In the genomic region with DNA sequence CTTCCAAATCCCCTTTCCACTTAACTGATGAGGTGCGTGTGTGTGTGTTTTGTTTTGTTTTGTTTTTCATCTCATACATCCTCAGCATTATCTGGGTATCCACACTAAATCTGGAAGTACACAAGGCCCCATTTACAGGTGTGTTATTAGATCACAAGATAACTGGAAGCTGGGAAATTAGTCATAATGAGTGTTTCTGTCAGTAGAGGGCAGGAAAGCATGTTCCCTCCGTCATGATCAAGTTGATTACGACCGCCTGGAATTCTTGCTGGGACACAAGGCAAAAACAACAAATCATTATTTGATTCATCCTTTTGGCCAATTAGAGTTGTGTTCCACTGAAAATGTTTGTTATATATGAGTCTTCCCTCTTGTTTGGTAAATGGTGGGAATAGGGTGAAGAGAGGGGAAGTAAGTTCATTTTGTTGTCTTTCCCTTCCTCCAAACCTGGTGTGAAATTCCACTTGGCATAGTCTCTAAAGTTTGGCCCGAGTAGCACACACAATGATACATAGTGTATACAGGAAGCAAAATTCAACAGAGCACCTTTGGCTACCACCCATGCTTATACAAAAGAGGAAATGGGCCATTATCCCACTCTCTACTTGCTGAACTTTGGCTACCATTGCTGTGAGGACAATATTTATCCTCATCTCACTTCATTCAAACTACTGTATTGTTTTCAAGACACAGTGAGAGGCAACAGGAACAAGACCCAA, we compare ENCODE assay signal across 21 cellular contexts. TPM values are rescaled to one million over a fixed set of nuclear protein-coding genes. Genes with fewer than 3 reads are reported as not detected.
A peak's percentile ranks its signal among the peaks of the same experiment; 100 is the strongest.
DNase-seq lines count a peak whose midpoint lies in the region; ATAC-seq, FAIRE-seq and TF ChIP-seq lines count a peak whose summit lies in the region.
"Had no signal": no experiment of that assay in that cellular context is flagged by ENCODE, and none has a peak within 500 bp of the region (broad histone marks: within the 10 kb centered on the region; RNA-seq: fewer than 3 reads in every experiment).

No MANE protein-coding gene starts in this region.

- CTCF ChIA-PET in Calu3 (lab: Charles Lee): no interaction called here
- CTCF ChIA-PET in PC-3 (lab: Charles Lee): no interaction called here
- CTCF ChIA-PET in endothelial cell of umbilical vein (lab: Charles Lee): interaction anchor here (1.0 to 1.9 kb wide), 2 partner anchors 10 to 12 kb away, joined by 3 to 5 read pairs; no protein-coding TSS in a partner anchor

- H3K27ac ChIP-seq in PC-3 (ENCODE audit: low read length): no peak overlapping the region
- H3K27ac ChIP-seq in endothelial cell of umbilical vein (ENCODE audit: insufficient read depth, low read depth, low read length): peak overlapping the region; percentile 36
- peak overlapping the region; percentile 63 for H3K27ac ChIP-seq in lower lobe of right lung
- H3K27ac ChIP-seq: A549, hepatocyte, neutrophil, SJCRH30 had no signal

- no peaks in the 10 kb centered on the region for H3K36me3 ChIP-seq in PC-3 (ENCODE audit: low read depth, low read length)
- no peaks in the 10 kb centered on the region for H3K36me3 ChIP-seq in endothelial cell of umbilical vein (ENCODE audit: control insufficient read depth in 2 of 2, extremely low read depth in 1 of 2, insufficient read depth in 2 of 2, low read length in 2 of 2)
- no peaks in the 10 kb centered on the region for H3K36me3 ChIP-seq in lower lobe of right lung
- H3K36me3 ChIP-seq: BE2C, neutrophil, SJCRH30 had no signal

- no peak overlapping the region for H3K9ac ChIP-seq in PC-3 (ENCODE audit: low read length)
- H3K9ac ChIP-seq in endothelial cell of umbilical vein (replicated peaks; ENCODE audit: extremely low read depth, insufficient read depth, low read length): no peak overlapping the region

- POLR2A ChIA-PET in PC-3 (lab: Charles Lee; ENCODE audit: unreplicated experiment) (no interaction called here), endothelial cell of umbilical vein (lab: Charles Lee) (no interaction called here)

- H3K79me2 ChIP-seq in PC-3 (ENCODE audit: low read length): no peaks in the 10 kb centered on the region
- no peaks in the 10 kb centered on the region for H3K79me2 ChIP-seq in endothelial cell of umbilical vein (ENCODE audit: control insufficient read depth, insufficient read depth, low read length)
- H3K79me2 ChIP-seq: hepatocyte had no signal

- H3K4me3 Mint-ChIP-seq in Calu3 (ENCODE audit: low read depth, unreplicated experiment): no peak overlapping the region
- H3K4me3 Mint-ChIP-seq: activated naive CD8-positive, alpha-beta T cell had no signal

- H2AFZ ChIP-seq in PC-3 (ENCODE audit: low read length): no peak overlapping the region
- peak overlapping the region; percentile 25 for H2AFZ ChIP-seq in endothelial cell of umbilical vein (ENCODE audit: low read depth, low read length)
- H2AFZ ChIP-seq: hepatocyte had no signal

- H3K9me2 ChIP-seq in PC-3 (replicated peaks; ENCODE audit: low read length): no peaks in the 10 kb centered on the region

- H3K27ac Mint-ChIP-seq in Calu3 (ENCODE audit: unreplicated experiment): peak overlapping the region; percentile 19
- H3K27ac Mint-ChIP-seq: activated naive CD8-positive, alpha-beta T cell had no signal

- H3K27me3 Mint-ChIP-seq in Calu3 (ENCODE audit: unreplicated experiment): no peaks in the 10 kb centered on the region

- TF ChIP-seq POLR2A in endothelial cell of umbilical vein (IDR thresholded peaks at IDR 0.05; ENCODE audit: low read depth, low read length): no peak

- H3K4me2 ChIP-seq in PC-3 (ENCODE audit: low read length) (no peak overlapping the region), endothelial cell of umbilical vein (ENCODE audit: insufficient read depth, low read length) (peak overlapping the region; percentile 13)
- H3K4me2 ChIP-seq: A549, hepatocyte had no signal

- intact Hi-C loops in Calu3 (cut with micrococcal nuclease; ENCODE audit: unreplicated experiment) (loop anchor here (10.0 kb wide), 1 partner anchor 265 kb away; no protein-coding TSS in a partner anchor), PC-3 (cut with micrococcal nuclease) (loop anchor here (5.0 kb wide), 1 partner anchor 157 kb away; no protein-coding TSS in a partner anchor), endothelial cell of umbilical vein (cut with micrococcal nuclease) (no loop called here), lower lobe of right lung (cut with DNase I) (no loop called here)

- no peaks in the 10 kb centered on the region for H3K9me1 ChIP-seq in endothelial cell of umbilical vein (replicated peaks; ENCODE audit: control insufficient read depth, extremely low read depth, insufficient read depth, low read length)

- H3K4me3 ChIP-seq in PC-3 (ENCODE audit: low read length): no peak overlapping the region
- H3K4me3 ChIP-seq in endothelial cell of umbilical vein (replicated peaks in 1 of 3; ENCODE audit: insufficient read depth in 1 of 3, low read depth in 1 of 3, low read length in 3 of 3): no peak overlapping the region
- no peak overlapping the region for H3K4me3 ChIP-seq in lower lobe of right lung
- H3K4me3 ChIP-seq: A549, hepatocyte, SJCRH30 had no signal

- peak; percentile 33 for FAIRE-seq in endothelial cell of umbilical vein (lab: Jason Lieb, UNC)
- FAIRE-seq: A549 had no signal

- no peaks in the 10 kb centered on the region for H3K36me3 Mint-ChIP-seq in Calu3 (ENCODE audit: insufficient read depth, unreplicated experiment)
- H3K36me3 Mint-ChIP-seq: activated naive CD8-positive, alpha-beta T cell had no signal

- H3K9me3 ChIP-seq in PC-3 (ENCODE audit: low read length) (no peaks in the 10 kb centered on the region), endothelial cell of umbilical vein (replicated peaks; ENCODE audit: control insufficient read depth, insufficient read depth, low read length) (no peaks in the 10 kb centered on the region), lower lobe of right lung (no peaks in the 10 kb centered on the region)
- H3K9me3 ChIP-seq: A549, BE2C, neutrophil, SJCRH30 had no signal

- ATAC-seq in PC-3 (peak; percentile 34; the same call in 1 of the 2 replicates), lower lobe of right lung (peak in 1 of 2 donors; percentile 53), GM21367 (IDR thresholded peaks at IDR 0.05; ENCODE audit: unreplicated experiment) (no peak)
- ATAC-seq: A549 had no signal

- H4K20me1 ChIP-seq in PC-3 (ENCODE audit: low read length): no peaks in the 10 kb centered on the region
- H4K20me1 ChIP-seq in endothelial cell of umbilical vein (replicated peaks; ENCODE audit: control insufficient read depth, extremely low read depth, insufficient read depth, low read length): no peaks in the 10 kb centered on the region

- peaks cover 6% of the 10 kb centered on the region for H3K4me1 Mint-ChIP-seq in Calu3 (ENCODE audit: low read depth, unreplicated experiment)

- no TSS peak for BruUV-seq in Calu3 (replicated peaks; lab: Mats Ljungman, UMichigan)
- BruUV-seq in PC-3 (replicated peaks; lab: Mats Ljungman, UMichigan): no TSS peak
- no TSS peak for BruUV-seq in endothelial cell of umbilical vein (replicated peaks; lab: Mats Ljungman, UMichigan)

- no peak for TF ChIP-seq CTCF in Calu3 (IDR thresholded peaks at IDR 0.05; ENCODE audit: unreplicated experiment)
- TF ChIP-seq CTCF in PC-3 (conservative IDR thresholded peaks at IDR 0.05; ENCODE audit: low read depth, low read length): no peak
- TF ChIP-seq CTCF in endothelial cell of umbilical vein (IDR thresholded peaks at IDR 0.05; ENCODE audit: extremely low read depth in 1 of 2, insufficient read depth in 1 of 2, low read depth in 1 of 2, low read length in 2 of 2): no peak
- no peak for TF ChIP-seq CTCF in lower lobe of right lung (IDR thresholded peaks at IDR 0.05)

- dilution Hi-C loops in endothelial cell of umbilical vein (cut with MboI; ENCODE audit: extremely low pct_ligation_motif_present, low sequenced_read_pairs): no loop called here

- no peak for DNase-seq in Calu3
- peak; percentile 33 for DNase-seq in PC-3
- peak; percentile 62 for DNase-seq in endothelial cell of umbilical vein (ENCODE audit: low read depth, low spot score)
- DNase-seq in lower lobe of right lung: no peak
- DNase-seq in OCI-M1 (lab: John Stamatoyannopoulos, UW): no peak
- DNase-seq in AG08396 (ENCODE audit: low spot score): no peak
- DNase-seq in middle frontal gyrus (ENCODE audit: extremely low spot score, low spot score): no peak
- DNase-seq: activated CD4-positive, alpha-beta T cell treated with anti-CD3 and anti-CD28 coated beads for 48 hours; BE2C; DMS79 treated with DMSO at 0.1 percent for 48 hours; KBM-7; NCI-H1930; SJCRH30; stimulated activated CD4-positive, alpha-beta T cell treated with anti-CD3 and anti-CD28 coated beads, Interleukin-12 subunit alpha, Interleukin-12 subunit beta, amount 100 ng/mL, for 4 hours had no signal

- H3K9me3 Mint-ChIP-seq in Calu3 (ENCODE audit: low read depth, unreplicated experiment): no peaks in the 10 kb centered on the region

- H3F3A ChIP-seq in PC-3 (ENCODE audit: low read length, unreplicated experiment): no peaks in the 10 kb centered on the region

- H3K27me3 ChIP-seq in PC-3 (ENCODE audit: low read length) (no peaks in the 10 kb centered on the region), endothelial cell of umbilical vein (ENCODE audit: control insufficient read depth in 2 of 2, insufficient read depth in 2 of 2, low read length in 2 of 2) (no peaks in the 10 kb centered on the region), lower lobe of right lung (ENCODE audit: low read depth) (no peaks in the 10 kb centered on the region)
- H3K27me3 ChIP-seq: BE2C, hepatocyte, neutrophil, SJCRH30 had no signal

- H3K4me1 ChIP-seq in PC-3 (ENCODE audit: insufficient read depth, low read length): peaks cover 16% of the 10 kb centered on the region; the same call in 1 of the 2 replicates
- peaks cover 13% of the 10 kb centered on the region for H3K4me1 ChIP-seq in endothelial cell of umbilical vein (ENCODE audit: control insufficient read depth, extremely low read depth, insufficient read depth, low read length)
- no peaks in the 10 kb centered on the region for H3K4me1 ChIP-seq in lower lobe of right lung
- H3K4me1 ChIP-seq: A549, BE2C, SJCRH30 had no signal

TF ChIP-seq in endothelial cell of umbilical vein, 7 proteins besides CTCF, POLR2A, EP300 and RAD21 (continues in another document):
- peak; percentile 77 for TF ChIP-seq GATA2 (IDR thresholded peaks at IDR 0.05; ENCODE audit: insufficient read depth, insufficient read length, low read depth, low read length)
- no peak for TF ChIP-seq MYC (IDR thresholded peaks at IDR 0.05; ENCODE audit: low read depth, low read length)
- peak; percentile 42 for TF ChIP-seq POLR2AphosphoS5 (IDR thresholded peaks at IDR 0.05; ENCODE audit: insufficient read depth, low read depth, low read length)

RNA-seq across cellular contexts. Expression of a gene that starts 33.3 kb away (rescaled TPM):
- total RNA-seq in Calu3 (2022) (not detected in 2 replicates), PC-3 (2014; rRNA removed) (4.8 and 5.0 TPM in 2 replicates), endothelial cell of umbilical vein (1.3 and 1.4 TPM in 2 replicates), lower lobe of right lung (4.7 TPM)
- 0.25 and 0.41 TPM in 2 replicates for polyA plus RNA-seq in endothelial cell of umbilical vein
- polyA plus RNA-seq in endothelial cell of umbilical vein (2011; cell fraction: cytosol; rRNA removed): 0.54 and 0.56 TPM in 2 replicates
- 0.90 and 1.5 TPM in 2 replicates for polyA plus RNA-seq in endothelial cell of umbilical vein (2011; cell fraction: nucleus; rRNA removed)
- 1.7 and 4.6 TPM in 2 replicates for polyA plus RNA-seq in endothelial cell of umbilical vein (2012)
- 2.2 and 3.2 TPM in 2 replicates for polyA minus RNA-seq in endothelial cell of umbilical vein
- polyA minus RNA-seq in endothelial cell of umbilical vein (2011; cell fraction: cytosol; rRNA and poly(A)+ RNA removed): 0.41 TPM
- 4.6 and 4.9 TPM in 2 replicates for polyA minus RNA-seq in endothelial cell of umbilical vein (2011; cell fraction: nucleus; rRNA and poly(A)+ RNA removed)
- total RNA-seq: HT-29, myocyte had no signal

Comparison
In these comparisons a context has a peak if more than half of its experiments do, and no peak if none do; other contexts are left out.
1. DNase-seq: peak in PC-3 (single experiment) and endothelial cell of umbilical vein (single experiment); none in Calu3 (single experiment), lower lobe of right lung (single experiment), OCI-M1 (single experiment), AG08396 (single experiment) and middle frontal gyrus (single experiment).
2. intact Hi-C loops: an anchor here in Calu3 (10.0 kb wide) and PC-3 (5.0 kb wide); none called in endothelial cell of umbilical vein and lower lobe of right lung.